ENCODE assay signal across 8 cellular contexts in the genomic region with DNA sequence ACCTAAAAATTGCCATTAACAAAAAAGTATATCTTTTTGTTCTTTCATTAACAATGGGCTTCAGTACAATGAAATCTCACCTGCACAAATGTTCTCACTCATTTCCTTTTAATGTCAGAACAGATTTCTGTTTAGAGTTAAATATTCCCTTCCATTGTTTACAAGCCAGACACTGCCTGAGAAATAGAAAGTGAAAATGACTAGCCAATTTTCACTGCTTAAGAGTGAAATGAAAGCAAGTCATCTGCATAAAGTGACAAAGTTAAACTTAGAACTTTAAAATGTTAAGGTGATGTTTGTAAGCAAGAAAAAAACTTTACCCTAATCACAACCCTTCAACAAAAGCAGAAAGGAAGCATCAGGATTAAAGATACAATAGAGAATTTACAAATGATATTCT. TPM values are rescaled to one million over a fixed set of nuclear protein-coding genes. Genes with fewer than 3 reads are reported as not detected.
A peak's percentile ranks its signal among the peaks of the same experiment; 100 is the strongest.
DNase-seq lines count a peak whose midpoint lies in the region; ATAC-seq and TF ChIP-seq lines count a peak whose summit lies in the region.

No MANE protein-coding gene starts in this region.

- no peak for DNase-seq in DND-41
- peak; percentile 32 for DNase-seq in RPMI8226
- no peak for DNase-seq in left lobe of liver (ENCODE audit: low spot score)
- no peak for DNase-seq in NCI-H1417 treated with DMSO at 0.1 percent for 48 hours (lab: John Stamatoyannopoulos, UW)
- DNase-seq in inferior parietal cortex (ENCODE audit: extremely low spot score): no peak
- no peak for DNase-seq in NCI-H2107 (lab: John Stamatoyannopoulos, UW)

- ATAC-seq in DND-41 (ENCODE audit: insufficient read depth, low read depth) (peak; percentile 90), GM21447 (IDR thresholded peaks at IDR 0.05; ENCODE audit: unreplicated experiment) (peak; percentile 68), left lobe of liver (peak; percentile 59), GM18520 (IDR thresholded peaks at IDR 0.05; ENCODE audit: unreplicated experiment) (no peak)

- H3K27me3 ChIP-seq in DND-41 (ENCODE audit: insufficient read depth, low read length, poor library complexity): no peaks in the 10 kb centered on the region

- H3K4me2 ChIP-seq in DND-41 (ENCODE audit: insufficient read depth, low read length): peak overlapping the region; percentile 29

- no peak for TF ChIP-seq CTCF in DND-41 (IDR thresholded peaks at IDR 0.05; ENCODE audit: borderline replicate concordance, extremely low read depth, low read length, poor library complexity, severe bottlenecking)

- H3K79me2 ChIP-seq in DND-41 (ENCODE audit: insufficient read depth, low read length): no peaks in the 10 kb centered on the region

- peak overlapping the region; percentile 32 for H3K9ac ChIP-seq in DND-41 (ENCODE audit: low read depth, low read length)

- H4K20me1 ChIP-seq in DND-41 (ENCODE audit: insufficient read depth, low read length): no peaks in the 10 kb centered on the region

- H3K4me3 ChIP-seq in DND-41 (ENCODE audit: low read depth in 1 of 2, low read length in 2 of 2): 0 out of 4 replicates have a peak overlapping the region, but pooled peaks of 1 of the 2 experiments have one; percentile 16

- H2AFZ ChIP-seq in DND-41 (ENCODE audit: low read depth, low read length): peak overlapping the region; percentile 31; the same call in 1 of the 2 replicates

- peaks cover 19% of the 10 kb centered on the region for H3K4me1 ChIP-seq in DND-41 (ENCODE audit: insufficient read depth, low read length)

- no peaks in the 10 kb centered on the region for H3K9me3 ChIP-seq in DND-41 (ENCODE audit: insufficient read depth, low read length, severe bottlenecking)

- H3K27ac ChIP-seq in DND-41 (ENCODE audit: low read length): peak overlapping the region; percentile 66

- H3K36me3 ChIP-seq in DND-41 (ENCODE audit: insufficient read depth, low read length): peaks cover 55% of the 10 kb centered on the region

RNA-seq across cellular contexts. Expression of a gene that starts 27.5 kb away (rescaled TPM):
- total RNA-seq in left lobe of liver: 11.5 TPM
